ENCODE assay signal across 1 cellular context in the genomic region with DNA sequence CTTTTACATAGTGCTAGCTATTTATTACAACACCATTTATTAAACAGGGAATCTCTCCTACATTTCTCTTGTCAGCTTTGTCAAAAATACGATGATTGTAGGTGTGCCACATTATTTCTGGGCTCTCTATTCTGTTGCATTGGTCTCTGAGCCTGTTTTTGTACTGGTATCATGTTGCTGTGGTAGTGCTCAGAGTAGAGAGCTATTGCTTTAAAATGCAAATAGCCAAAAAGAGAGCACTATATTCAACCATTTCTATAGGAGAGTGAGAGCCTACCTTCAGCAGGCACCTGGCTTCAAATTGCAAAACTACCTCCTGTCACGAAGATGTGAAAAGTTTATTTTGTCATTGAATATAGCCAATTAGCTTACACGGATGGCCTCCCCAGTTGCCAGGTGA.
TF ChIP-seq lines count a peak whose summit lies in the region.

No MANE protein-coding gene starts in this region.

TF ChIP-seq in GM12878, 131 proteins besides CTCF, POLR2A, EP300 and RAD21:
- TF ChIP-seq, protein P1, sequence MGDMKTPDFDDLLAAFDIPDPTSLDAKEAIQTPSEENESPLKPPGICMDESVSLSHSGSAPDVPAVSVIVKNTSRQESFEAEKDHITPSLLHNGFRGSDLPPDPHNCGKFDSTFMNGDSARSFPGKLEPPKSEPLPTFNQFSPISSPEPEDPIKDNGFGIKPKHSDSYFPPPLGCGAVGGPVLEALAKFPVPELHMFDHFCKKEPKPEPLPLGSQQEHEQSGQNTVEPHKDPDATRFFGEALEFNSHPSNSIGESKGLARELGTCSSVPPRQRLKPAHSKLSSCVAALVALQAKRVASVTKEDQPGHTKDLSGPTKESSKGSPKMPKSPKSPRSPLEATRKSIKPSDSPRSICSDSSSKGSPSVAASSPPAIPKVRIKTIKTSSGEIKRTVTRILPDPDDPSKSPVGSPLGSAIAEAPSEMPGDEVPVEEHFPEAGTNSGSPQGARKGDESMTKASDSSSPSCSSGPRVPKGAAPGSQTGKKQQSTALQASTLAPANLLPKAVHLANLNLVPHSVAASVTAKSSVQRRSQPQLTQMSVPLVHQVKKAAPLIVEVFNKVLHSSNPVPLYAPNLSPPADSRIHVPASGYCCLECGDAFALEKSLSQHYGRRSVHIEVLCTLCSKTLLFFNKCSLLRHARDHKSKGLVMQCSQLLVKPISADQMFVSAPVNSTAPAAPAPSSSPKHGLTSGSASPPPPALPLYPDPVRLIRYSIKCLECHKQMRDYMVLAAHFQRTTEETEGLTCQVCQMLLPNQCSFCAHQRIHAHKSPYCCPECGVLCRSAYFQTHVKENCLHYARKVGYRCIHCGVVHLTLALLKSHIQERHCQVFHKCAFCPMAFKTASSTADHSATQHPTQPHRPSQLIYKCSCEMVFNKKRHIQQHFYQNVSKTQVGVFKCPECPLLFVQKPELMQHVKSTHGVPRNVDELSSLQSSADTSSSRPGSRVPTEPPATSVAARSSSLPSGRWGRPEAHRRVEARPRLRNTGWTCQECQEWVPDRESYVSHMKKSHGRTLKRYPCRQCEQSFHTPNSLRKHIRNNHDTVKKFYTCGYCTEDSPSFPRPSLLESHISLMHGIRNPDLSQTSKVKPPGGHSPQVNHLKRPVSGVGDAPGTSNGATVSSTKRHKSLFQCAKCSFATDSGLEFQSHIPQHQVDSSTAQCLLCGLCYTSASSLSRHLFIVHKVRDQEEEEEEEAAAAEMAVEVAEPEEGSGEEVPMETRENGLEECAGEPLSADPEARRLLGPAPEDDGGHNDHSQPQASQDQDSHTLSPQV (IDR thresholded peaks at IDR 0.05), result no peak
- no peak for TF ChIP-seq JUNB (IDR thresholded peaks at IDR 0.05)
- TF ChIP-seq NFYA (IDR thresholded peaks at IDR 0.05; ENCODE audit: borderline replicate concordance, low read depth, low read length), result no peak
- no peak for TF ChIP-seq ZNF622 (IDR thresholded peaks at IDR 0.05)
- TF ChIP-seq TCF3 (IDR thresholded peaks at IDR 0.05; ENCODE audit: borderline replicate concordance, insufficient read depth, low read depth, low read length), result no peak
- TF ChIP-seq, protein P2, sequence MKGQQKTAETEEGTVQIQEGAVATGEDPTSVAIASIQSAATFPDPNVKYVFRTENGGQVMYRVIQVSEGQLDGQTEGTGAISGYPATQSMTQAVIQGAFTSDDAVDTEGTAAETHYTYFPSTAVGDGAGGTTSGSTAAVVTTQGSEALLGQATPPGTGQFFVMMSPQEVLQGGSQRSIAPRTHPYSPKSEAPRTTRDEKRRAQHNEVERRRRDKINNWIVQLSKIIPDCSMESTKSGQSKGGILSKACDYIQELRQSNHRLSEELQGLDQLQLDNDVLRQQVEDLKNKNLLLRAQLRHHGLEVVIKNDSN (IDR thresholded peaks at IDR 0.05; ENCODE audit: borderline replicate concordance, extremely low read length, insufficient read depth, low read depth, low read length), result no peak
- TF ChIP-seq ATF7 (IDR thresholded peaks at IDR 0.05; ENCODE audit: low read depth), result no peak
- TF ChIP-seq, protein P3, sequence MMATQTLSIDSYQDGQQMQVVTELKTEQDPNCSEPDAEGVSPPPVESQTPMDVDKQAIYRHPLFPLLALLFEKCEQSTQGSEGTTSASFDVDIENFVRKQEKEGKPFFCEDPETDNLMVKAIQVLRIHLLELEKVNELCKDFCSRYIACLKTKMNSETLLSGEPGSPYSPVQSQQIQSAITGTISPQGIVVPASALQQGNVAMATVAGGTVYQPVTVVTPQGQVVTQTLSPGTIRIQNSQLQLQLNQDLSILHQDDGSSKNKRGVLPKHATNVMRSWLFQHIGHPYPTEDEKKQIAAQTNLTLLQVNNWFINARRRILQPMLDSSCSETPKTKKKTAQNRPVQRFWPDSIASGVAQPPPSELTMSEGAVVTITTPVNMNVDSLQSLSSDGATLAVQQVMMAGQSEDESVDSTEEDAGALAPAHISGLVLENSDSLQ (IDR thresholded peaks at IDR 0.05), result no peak
- TF ChIP-seq, protein P4, sequence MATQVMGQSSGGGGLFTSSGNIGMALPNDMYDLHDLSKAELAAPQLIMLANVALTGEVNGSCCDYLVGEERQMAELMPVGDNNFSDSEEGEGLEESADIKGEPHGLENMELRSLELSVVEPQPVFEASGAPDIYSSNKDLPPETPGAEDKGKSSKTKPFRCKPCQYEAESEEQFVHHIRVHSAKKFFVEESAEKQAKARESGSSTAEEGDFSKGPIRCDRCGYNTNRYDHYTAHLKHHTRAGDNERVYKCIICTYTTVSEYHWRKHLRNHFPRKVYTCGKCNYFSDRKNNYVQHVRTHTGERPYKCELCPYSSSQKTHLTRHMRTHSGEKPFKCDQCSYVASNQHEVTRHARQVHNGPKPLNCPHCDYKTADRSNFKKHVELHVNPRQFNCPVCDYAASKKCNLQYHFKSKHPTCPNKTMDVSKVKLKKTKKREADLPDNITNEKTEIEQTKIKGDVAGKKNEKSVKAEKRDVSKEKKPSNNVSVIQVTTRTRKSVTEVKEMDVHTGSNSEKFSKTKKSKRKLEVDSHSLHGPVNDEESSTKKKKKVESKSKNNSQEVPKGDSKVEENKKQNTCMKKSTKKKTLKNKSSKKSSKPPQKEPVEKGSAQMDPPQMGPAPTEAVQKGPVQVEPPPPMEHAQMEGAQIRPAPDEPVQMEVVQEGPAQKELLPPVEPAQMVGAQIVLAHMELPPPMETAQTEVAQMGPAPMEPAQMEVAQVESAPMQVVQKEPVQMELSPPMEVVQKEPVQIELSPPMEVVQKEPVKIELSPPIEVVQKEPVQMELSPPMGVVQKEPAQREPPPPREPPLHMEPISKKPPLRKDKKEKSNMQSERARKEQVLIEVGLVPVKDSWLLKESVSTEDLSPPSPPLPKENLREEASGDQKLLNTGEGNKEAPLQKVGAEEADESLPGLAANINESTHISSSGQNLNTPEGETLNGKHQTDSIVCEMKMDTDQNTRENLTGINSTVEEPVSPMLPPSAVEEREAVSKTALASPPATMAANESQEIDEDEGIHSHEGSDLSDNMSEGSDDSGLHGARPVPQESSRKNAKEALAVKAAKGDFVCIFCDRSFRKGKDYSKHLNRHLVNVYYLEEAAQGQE (IDR thresholded peaks at IDR 0.05; ENCODE audit: low read depth, low read length), result no peak
- TF ChIP-seq MTA3 (IDR thresholded peaks at IDR 0.05; ENCODE audit: borderline replicate concordance, low read length), result no peak
